ENCODE assay signal across 6 cellular contexts in the genomic region with DNA sequence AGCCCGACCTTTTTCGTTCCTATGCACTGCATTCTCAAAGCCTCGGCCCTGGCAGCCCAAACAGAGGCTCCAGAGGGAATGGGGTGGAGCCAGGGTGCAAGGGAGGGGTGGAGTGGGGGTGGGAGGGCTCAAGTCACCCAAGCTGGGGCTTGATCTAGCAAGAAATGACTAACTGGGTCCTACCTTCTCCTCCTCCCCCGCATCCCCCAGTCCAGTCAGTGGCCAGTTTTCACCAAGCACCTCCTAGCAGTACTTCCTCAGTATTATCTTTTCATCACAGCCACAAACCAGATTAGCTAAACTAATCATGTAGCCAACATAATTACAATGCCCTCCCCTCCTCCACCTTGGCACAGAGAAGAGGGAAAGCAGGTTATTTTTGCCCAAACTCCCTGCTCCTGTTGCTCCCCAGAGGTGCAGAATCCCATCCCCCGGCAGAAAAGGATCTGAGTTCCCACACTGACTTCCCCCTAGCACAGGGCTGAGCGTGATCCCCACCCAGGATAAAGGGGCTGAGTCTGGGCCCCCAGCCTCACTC. TPM values are rescaled to one million over a fixed set of nuclear protein-coding genes. Genes with fewer than 3 reads are reported as not detected.
DNase-seq lines count a peak whose midpoint lies in the region; TF ChIP-seq lines count a peak whose summit lies in the region.

No MANE protein-coding gene starts in this region.

- intact Hi-C loops in breast epithelium (cut with DNase I; ENCODE audit: low total_unique reads) = no loop called here

- CTCF ChIA-PET in HEK293 (lab: Yijun Ruan, JAX) = interaction anchor here (0.7 to 4.7 kb wide), 4 partner anchors 14 to 47 kb away, joined by 4 to 108 read pairs (median 16); no protein-coding TSS in a partner anchor

- TF ChIP-seq CTCF in HEK293 (tag by site-specific recombination; IDR thresholded peaks at IDR 0.05) (no peak), breast epithelium (IDR thresholded peaks at IDR 0.05) (no peak), osteocyte (IDR thresholded peaks at IDR 0.05) (no peak)

- peaks cover 4% of the 10 kb centered on the region for H3K27me3 Mint-ChIP-seq in osteocyte (ENCODE audit: unreplicated experiment)

- no peak overlapping the region for H3K27ac Mint-ChIP-seq in osteocyte (ENCODE audit: unreplicated experiment)

- H3K4me3 ChIP-seq in HEK293 (ENCODE audit: low read depth, low read length) (no peak overlapping the region), breast epithelium (peak overlapping the region in 2 of 3 donors; percentile 86 to 98)

- DNase-seq in breast epithelium (ENCODE audit: low spot score in 2 of 2) (peak; percentile 45 to 67), osteocyte (ENCODE audit: extremely low spot score, unreplicated experiment) (no peak), NCI-H1417 treated with DMSO at 0.1 percent for 48 hours (lab: John Stamatoyannopoulos, UW) (no peak), HuH-7.5 (ENCODE audit: low spot score) (no peak), NCI-H345 (lab: John Stamatoyannopoulos, UW) (no peak)

- H3K4me3 Mint-ChIP-seq in osteocyte (ENCODE audit: unreplicated experiment) = peak overlapping the region; percentile 76

- H3K9me3 Mint-ChIP-seq in osteocyte (ENCODE audit: unreplicated experiment) = no peaks in the 10 kb centered on the region

- H3K27ac ChIP-seq in HEK293 (ENCODE audit: extremely low read depth, low read depth, low read length) = peak overlapping the region; percentile 53; the same call in 1 of the 2 replicates
- H3K27ac ChIP-seq in breast epithelium = peak overlapping the region; percentile 99

- H3K36me3 Mint-ChIP-seq in osteocyte (ENCODE audit: unreplicated experiment) = no peaks in the 10 kb centered on the region

- H3K9me3 ChIP-seq in HEK293 (ENCODE audit: control insufficient read depth, insufficient read depth, low read depth, low read length) (no peaks in the 10 kb centered on the region), breast epithelium (no peaks in the 10 kb centered on the region)

- H3K27me3 ChIP-seq in breast epithelium = no peaks in the 10 kb centered on the region

- peaks cover 36% of the 10 kb centered on the region for H3K4me1 Mint-ChIP-seq in osteocyte (ENCODE audit: unreplicated experiment)

- peaks cover 12% of the 10 kb centered on the region for H3K4me1 ChIP-seq in HEK293 (ENCODE audit: control insufficient read depth, insufficient read depth, low read length)
- H3K4me1 ChIP-seq in breast epithelium = peaks cover 6 to 23% of the 10 kb centered on the region in 2 donors

- POLR2A ChIA-PET in HEK293 (lab: Yijun Ruan, JAX) = interaction anchor here (0.6 to 4.4 kb wide), 7 partner anchors 10 to 1010 kb away, joined by 3 to 105 read pairs (median 36); a partner anchor contains a TSS

- no peak for TF ChIP-seq POLR2A in breast epithelium (IDR thresholded peaks at IDR 0.05)

- peaks cover 0 to 7% of the 10 kb centered on the region in 2 experiments; a peak in 2 of 3 replicates for H3K36me3 ChIP-seq in HEK293 (ENCODE audit: control insufficient read depth in 2 of 2, insufficient read depth in 1 of 2, low read length in 2 of 2)
- H3K36me3 ChIP-seq in breast epithelium = no peaks in the 10 kb centered on the region

TF ChIP-seq in HEK293, 187 proteins besides CTCF, POLR2A, EP300 and RAD21 (continues in another document):
- TF ChIP-seq MYNN (tag by site-specific recombination; IDR thresholded peaks at IDR 0.05; ENCODE audit: borderline replicate concordance) (no peak), ZNF670 (tag by site-specific recombination; IDR thresholded peaks at IDR 0.05; ENCODE audit: low read depth) (no peak), ZNF140 (tag by site-specific recombination; IDR thresholded peaks at IDR 0.05) (no peak), MEIS1 (CRISPR knock-in tag; IDR thresholded peaks at IDR 0.05; ENCODE audit: borderline replicate concordance) (no peak), ZNF366 (tag by site-specific recombination; conservative IDR thresholded peaks at IDR 0.05) (peak; percentile 46; the same call in 1 of the 2 replicates), ZNF596 (tag by site-specific recombination; IDR thresholded peaks at IDR 0.05) (no peak), SALL2 (tag by site-specific recombination; IDR thresholded peaks at IDR 0.05; ENCODE audit: borderline replicate concordance) (no peak), ZNF521 (tag by site-specific recombination; IDR thresholded peaks at IDR 0.05) (no peak), KLF1 (tag by site-specific recombination; IDR thresholded peaks at IDR 0.05) (0 out of 2 replicates have a peak, but pooled peaks have one; percentile 9), ZNF133 (tag by site-specific recombination; IDR thresholded peaks at IDR 0.05) (no peak), ZNF600 (tag by site-specific recombination; IDR thresholded peaks at IDR 0.05) (no peak), ZNF785 (tag by site-specific recombination; IDR thresholded peaks at IDR 0.05) (no peak), GLI4 (tag by site-specific recombination; IDR thresholded peaks at IDR 0.05) (no peak), GLIS1 (tag by site-specific recombination; IDR thresholded peaks at IDR 0.05) (peak; percentile 30), ZNF777 (tag by site-specific recombination; IDR thresholded peaks at IDR 0.05; ENCODE audit: borderline replicate concordance) (no peak), OSR2 (tag by site-specific recombination; IDR thresholded peaks at IDR 0.05) (peak; percentile 84), ZFP69B (tag by site-specific recombination; IDR thresholded peaks at IDR 0.05) (peak; percentile 42; the same call in 1 of the 2 replicates), ZNF24 (tag by site-specific recombination; IDR thresholded peaks at IDR 0.05) (no peak)
- TF ChIP-seq, protein P1, sequence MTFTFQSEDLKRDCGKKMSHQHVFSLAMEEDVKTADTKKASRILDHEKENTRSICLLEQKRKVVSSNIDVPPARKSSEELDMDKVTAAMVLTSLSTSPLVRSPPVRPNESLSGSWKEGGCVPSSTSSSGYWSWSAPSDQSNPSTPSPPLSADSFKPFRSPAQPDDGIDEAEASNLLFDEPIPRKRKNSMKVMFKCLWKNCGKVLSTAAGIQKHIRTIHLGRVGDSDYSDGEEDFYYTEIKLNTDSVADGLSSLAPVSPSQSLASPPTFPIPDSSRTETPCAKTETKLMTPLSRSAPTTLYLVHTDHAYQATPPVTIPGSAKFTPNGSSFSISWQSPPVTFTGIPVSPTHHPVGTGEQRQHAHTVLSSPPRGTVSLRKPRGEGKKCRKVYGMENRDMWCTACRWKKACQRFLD (tag by site-specific recombination; IDR thresholded peaks at IDR 0.05) = no peak
- TF ChIP-seq, protein P2, sequence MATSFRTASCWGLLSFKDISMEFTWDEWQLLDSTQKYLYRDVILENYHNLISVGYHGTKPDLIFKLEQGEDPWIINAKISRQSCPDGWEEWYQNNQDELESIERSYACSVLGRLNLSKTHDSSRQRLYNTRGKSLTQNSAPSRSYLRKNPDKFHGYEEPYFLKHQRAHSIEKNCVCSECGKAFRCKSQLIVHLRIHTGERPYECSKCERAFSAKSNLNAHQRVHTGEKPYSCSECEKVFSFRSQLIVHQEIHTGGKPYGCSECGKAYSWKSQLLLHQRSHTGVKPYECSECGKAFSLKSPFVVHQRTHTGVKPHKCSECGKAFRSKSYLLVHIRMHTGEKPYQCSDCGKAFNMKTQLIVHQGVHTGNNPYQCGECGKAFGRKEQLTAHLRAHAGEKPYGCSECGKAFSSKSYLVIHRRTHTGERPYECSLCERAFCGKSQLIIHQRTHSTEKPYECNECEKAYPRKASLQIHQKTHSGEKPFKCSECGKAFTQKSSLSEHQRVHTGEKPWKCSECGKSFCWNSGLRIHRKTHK (tag by site-specific recombination; IDR thresholded peaks at IDR 0.05) = no peak
- TF ChIP-seq, protein P3, sequence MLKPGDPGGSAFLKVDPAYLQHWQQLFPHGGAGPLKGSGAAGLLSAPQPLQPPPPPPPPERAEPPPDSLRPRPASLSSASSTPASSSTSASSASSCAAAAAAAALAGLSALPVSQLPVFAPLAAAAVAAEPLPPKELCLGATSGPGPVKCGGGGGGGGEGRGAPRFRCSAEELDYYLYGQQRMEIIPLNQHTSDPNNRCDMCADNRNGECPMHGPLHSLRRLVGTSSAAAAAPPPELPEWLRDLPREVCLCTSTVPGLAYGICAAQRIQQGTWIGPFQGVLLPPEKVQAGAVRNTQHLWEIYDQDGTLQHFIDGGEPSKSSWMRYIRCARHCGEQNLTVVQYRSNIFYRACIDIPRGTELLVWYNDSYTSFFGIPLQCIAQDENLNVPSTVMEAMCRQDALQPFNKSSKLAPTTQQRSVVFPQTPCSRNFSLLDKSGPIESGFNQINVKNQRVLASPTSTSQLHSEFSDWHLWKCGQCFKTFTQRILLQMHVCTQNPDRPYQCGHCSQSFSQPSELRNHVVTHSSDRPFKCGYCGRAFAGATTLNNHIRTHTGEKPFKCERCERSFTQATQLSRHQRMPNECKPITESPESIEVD (tag by site-specific recombination; IDR thresholded peaks at IDR 0.05) = no peak
- TF ChIP-seq, protein P4, sequence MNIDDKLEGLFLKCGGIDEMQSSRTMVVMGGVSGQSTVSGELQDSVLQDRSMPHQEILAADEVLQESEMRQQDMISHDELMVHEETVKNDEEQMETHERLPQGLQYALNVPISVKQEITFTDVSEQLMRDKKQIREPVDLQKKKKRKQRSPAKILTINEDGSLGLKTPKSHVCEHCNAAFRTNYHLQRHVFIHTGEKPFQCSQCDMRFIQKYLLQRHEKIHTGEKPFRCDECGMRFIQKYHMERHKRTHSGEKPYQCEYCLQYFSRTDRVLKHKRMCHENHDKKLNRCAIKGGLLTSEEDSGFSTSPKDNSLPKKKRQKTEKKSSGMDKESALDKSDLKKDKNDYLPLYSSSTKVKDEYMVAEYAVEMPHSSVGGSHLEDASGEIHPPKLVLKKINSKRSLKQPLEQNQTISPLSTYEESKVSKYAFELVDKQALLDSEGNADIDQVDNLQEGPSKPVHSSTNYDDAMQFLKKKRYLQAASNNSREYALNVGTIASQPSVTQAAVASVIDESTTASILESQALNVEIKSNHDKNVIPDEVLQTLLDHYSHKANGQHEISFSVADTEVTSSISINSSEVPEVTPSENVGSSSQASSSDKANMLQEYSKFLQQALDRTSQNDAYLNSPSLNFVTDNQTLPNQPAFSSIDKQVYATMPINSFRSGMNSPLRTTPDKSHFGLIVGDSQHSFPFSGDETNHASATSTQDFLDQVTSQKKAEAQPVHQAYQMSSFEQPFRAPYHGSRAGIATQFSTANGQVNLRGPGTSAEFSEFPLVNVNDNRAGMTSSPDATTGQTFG (tag by site-specific recombination; IDR thresholded peaks at IDR 0.05; ENCODE audit: borderline replicate concordance) = no peak

RNA-seq across cellular contexts. Expression of a gene that starts 2.2 kb away (rescaled TPM):
- 100 to 1,000 TPM; 107 to 158 (median 121) TPM for total RNA-seq in breast epithelium
- total RNA-seq in osteocyte = 79.8 and 92.6 TPM in 2 replicates

RNA-seq across cellular contexts. Expression of a gene that starts 27.5 kb away (rescaled TPM):
- total RNA-seq in breast epithelium = 10 to 100 TPM in 2 of 3 donors, 1 to 10 TPM in 1; 6.2 to 19.0 (median 14.9) TPM
- total RNA-seq in osteocyte = 67.8 and 72.8 TPM in 2 replicates

RNA-seq across cellular contexts. Expression of a gene that starts 28.5 kb away (rescaled TPM):
- total RNA-seq in breast epithelium (10 to 100 TPM; 35.9 to 43.3 (median 39.4) TPM), osteocyte (408 and 426 TPM in 2 replicates)

RNA-seq across cellular contexts. Expression of a gene that starts 49.8 kb away (rescaled TPM):
- total RNA-seq in breast epithelium = 1 to 10 TPM in 1 of 3 donors, under 1 TPM in 1, not detected in 1; 0.33 to 2.2 TPM
- 0.11 and 0.24 TPM in 2 replicates for total RNA-seq in osteocyte

RNA-seq across cellular contexts. Expression of a gene that starts 51.8 kb away (rescaled TPM):
- total RNA-seq in breast epithelium = 10 to 100 TPM; 50.2 to 83.9 (median 60.6) TPM
- total RNA-seq in osteocyte = 58.9 and 63.6 TPM in 2 replicates

Comparison
In these comparisons a context has a peak if more than half of its experiments do, and no peak if none do; other contexts are left out.
1. DNase-seq: peak in breast epithelium (2 of 2); none in osteocyte (single experiment), NCI-H1417 treated with DMSO at 0.1 percent for 48 hours (single experiment), HuH-7.5 (single experiment) and NCI-H345 (single experiment).